In the genomic region with DNA sequence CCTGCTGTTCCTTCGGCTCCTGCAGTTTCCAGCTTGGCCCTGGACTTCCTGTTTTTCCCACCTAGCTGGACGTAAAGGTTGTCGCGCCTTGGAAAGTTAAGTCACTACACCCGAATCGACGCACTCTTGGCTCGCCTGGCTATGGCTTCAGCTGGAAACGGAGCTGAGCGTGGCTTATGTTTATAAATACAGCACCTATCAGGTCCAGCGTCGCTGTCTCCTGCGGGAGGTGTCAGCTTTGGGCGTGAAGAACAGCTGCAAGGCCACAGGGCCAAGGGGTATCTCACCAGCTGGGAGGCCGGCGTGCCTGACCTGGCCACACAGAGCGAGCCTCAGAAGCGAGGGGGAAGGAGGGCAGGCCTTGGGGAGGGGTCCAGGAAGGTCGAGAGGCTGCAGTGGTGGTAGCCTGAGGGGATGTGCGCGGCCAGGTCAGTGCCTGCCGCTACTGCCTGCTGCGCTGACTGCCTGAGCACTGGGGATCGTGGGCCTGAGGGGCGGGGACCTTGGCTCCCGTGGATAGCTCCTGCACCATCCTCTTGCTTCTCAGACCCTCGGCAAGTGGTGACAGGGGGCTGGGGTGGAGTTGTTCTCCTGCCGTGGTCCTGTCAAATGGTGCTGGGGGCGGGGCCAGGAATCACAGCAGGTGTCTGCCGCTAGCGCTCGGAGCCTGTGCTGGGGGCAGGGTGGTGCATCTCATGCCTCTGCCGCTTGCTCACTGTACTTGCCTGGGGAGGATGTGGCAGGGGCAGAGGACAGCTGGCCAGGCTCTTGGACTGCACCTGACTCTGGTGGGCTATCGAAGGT, we compare ENCODE assay signal across 17 cellular contexts. TPM values are rescaled to one million over a fixed set of nuclear protein-coding genes. Genes with fewer than 3 reads are reported as not detected.
A peak's percentile ranks its signal among the peaks of the same experiment; 100 is the strongest.
DNase-seq lines count a peak whose midpoint lies in the region; ATAC-seq and TF ChIP-seq lines count a peak whose summit lies in the region.
"Had no signal": no experiment of that assay in that cellular context is flagged by ENCODE, and none has a peak within 500 bp of the region (broad histone marks: within the 10 kb centered on the region; RNA-seq: fewer than 3 reads in every experiment).

No MANE protein-coding gene starts in this region.

- no peak for TF ChIP-seq RAD21 in neural cell (conservative IDR thresholded peaks at IDR 0.05)

- H3K9me2 ChIP-seq in neural cell (ENCODE audit: insufficient read depth, low read length), result no peaks in the 10 kb centered on the region

- peak overlapping the region in 6 of 11 experiments; percentile 2 to 48 (median 30); a peak in 3 of 22 replicates for H3K9ac ChIP-seq in BLaER1 treated with 17β-estradiol and CSF1 and Interleukin-3, amounts not matched to agents 10 nM and 100 nM
- peak overlapping the region; percentile 3 for H3K9ac ChIP-seq in neural cell (ENCODE audit: low read length)

- H3K36me3 ChIP-seq in BLaER1 treated with 17β-estradiol and CSF1 and Interleukin-3, amounts not matched to agents 10 nM and 100 nM, result peaks cover 0 to 7% (median 0%) of the 10 kb centered on the region in 11 experiments; a peak in 5 of 22 replicates
- H3K36me3 ChIP-seq in heart left ventricle (no peaks in the 10 kb centered on the region), neural cell (ENCODE audit: insufficient read depth, low read length) (peaks cover 6% of the 10 kb centered on the region)
- H3K36me3 ChIP-seq: MG63, uterus had no signal

- TF ChIP-seq EP300 in neural cell (conservative IDR thresholded peaks at IDR 0.05; ENCODE audit: poor library complexity, severe bottlenecking), result no peak

- H3K4me2 ChIP-seq in BLaER1 treated with 17β-estradiol and CSF1 and Interleukin-3, amounts not matched to agents 10 nM and 100 nM, result peak overlapping the region; percentile 57 to 95 (median 87); a peak in 21 of 22 replicates
- no peak overlapping the region for H3K4me2 ChIP-seq in neural cell (ENCODE audit: low read length)
- H3K4me2 ChIP-seq: PC-9 had no signal

- peaks cover 64% of the 10 kb centered on the region for H3K79me2 ChIP-seq in neural cell (replicated peaks; ENCODE audit: insufficient read depth, low read length)

- H3K4me1 ChIP-seq in BLaER1 treated with 17β-estradiol and CSF1 and Interleukin-3, amounts not matched to agents 10 nM and 100 nM, result peaks cover 89 to 100% (median 99%) of the 10 kb centered on the region in 10 experiments
- H3K4me1 ChIP-seq in heart left ventricle, result peaks cover 19 to 91% (median 75%) of the 10 kb centered on the region in 12 donors

- TF ChIP-seq CTCF in heart left ventricle (IDR thresholded peaks at IDR 0.05) (no peak), neural cell (IDR thresholded peaks at IDR 0.05; ENCODE audit: poor library complexity, severe bottlenecking) (no peak)

- H3K27ac ChIP-seq in BLaER1 treated with 17β-estradiol and CSF1 and Interleukin-3, amounts not matched to agents 10 nM and 100 nM, result peak overlapping the region in 2 of 11 experiments; percentile 0 to 17; a peak in 1 of 22 replicates
- peak overlapping the region in 9 of 12 donors; percentile 24 to 84 (median 39) for H3K27ac ChIP-seq in heart left ventricle
- H3K27ac ChIP-seq in neural cell (ENCODE audit: low read length), result no peak overlapping the region
- H3K27ac ChIP-seq: PC-9, uterus had no signal

- H3K27me3 ChIP-seq in BLaER1 treated with 17β-estradiol and CSF1 and Interleukin-3, amounts not matched to agents 10 nM and 100 nM, result no peaks in the 10 kb centered on the region
- no peaks in the 10 kb centered on the region for H3K27me3 ChIP-seq in heart left ventricle
- no peaks in the 10 kb centered on the region for H3K27me3 ChIP-seq in neural cell (ENCODE audit: insufficient read depth, low read depth, low read length)
- H3K27me3 ChIP-seq: MG63, uterus had no signal

- intact Hi-C loops in heart left ventricle (cut with DNase I), result no loop called here

- POLR2A ChIA-PET in HEK293T (lab: Yijun Ruan, JAX), result interaction anchor here (0.7 to 1.5 kb wide), 4 partner anchors 13 to 574 kb away, joined by 3 to 5 read pairs (median 4); a partner anchor contains a TSS

- H3K9me3 ChIP-seq in BLaER1 treated with 17β-estradiol and CSF1 and Interleukin-3, amounts not matched to agents 10 nM and 100 nM (replicated peaks in 1 of 11), result peaks cover 0 to 15% (median 0%) of the 10 kb centered on the region in 11 experiments; a peak in 4 of 22 replicates
- H3K9me3 ChIP-seq in heart left ventricle, result peaks cover 0 to 4% (median 0%) of the 10 kb centered on the region in 12 donors
- no peaks in the 10 kb centered on the region for H3K9me3 ChIP-seq in neural cell (ENCODE audit: low read length)
- H3K9me3 ChIP-seq: MG63, uterus had no signal

- H4K20me1 ChIP-seq in BLaER1 treated with 17β-estradiol and CSF1 and Interleukin-3, amounts not matched to agents 10 nM and 100 nM, result peaks cover 83 to 100% (median 97%) of the 10 kb centered on the region in 11 experiments
- H4K20me1 ChIP-seq in neural cell (ENCODE audit: insufficient read depth), result peaks cover 22% of the 10 kb centered on the region

- H3F3A ChIP-seq in neural cell (ENCODE audit: insufficient read depth, low read length, poor library complexity, severe bottlenecking), result no peaks in the 10 kb centered on the region

- ATAC-seq in heart left ventricle, result peak; percentile 24 to 53 (median 46)
- no peak for ATAC-seq in HG02840 (IDR thresholded peaks at IDR 0.05; ENCODE audit: low FRiP score, unreplicated experiment)
- no peak for ATAC-seq in HG02981 (IDR thresholded peaks at IDR 0.05; ENCODE audit: unreplicated experiment)
- ATAC-seq: HepG2 had no signal

- CTCF ChIA-PET in HEK293T (lab: Yijun Ruan, JAX), result interaction anchor here (0.8 kb wide), 1 partner anchor 154 kb away, joined by 3 read pairs; no protein-coding TSS in a partner anchor

- no peak overlapping the region for H2AFZ ChIP-seq in neural cell (ENCODE audit: low read depth, low read length)
- H2AFZ ChIP-seq: PC-9 had no signal

- 59 to 74% (median 60%) methylated on average over 29 to 34 of the region's 34 CpGs for WGBS in heart left ventricle, 4 donors

- TF ChIP-seq POLR2A in heart left ventricle (IDR thresholded peaks at IDR 0.05), result no peak

- no peak overlapping the region for H3K4me3 ChIP-seq in BLaER1 treated with 17β-estradiol and CSF1 and Interleukin-3, amounts not matched to agents 10 nM and 100 nM
- H3K4me3 ChIP-seq in heart left ventricle, result peak overlapping the region in 1 of 12 donors; percentile 12
- peak overlapping the region; percentile 42 for H3K4me3 ChIP-seq in neural cell (ENCODE audit: low read length)
- H3K4me3 ChIP-seq: MG63, PC-9, uterus had no signal

- DNase-seq in HEK293T (ENCODE audit: extremely low spot score), result peak; percentile 57
- peak in 2 of 5 donors; percentile 64 to 72 for DNase-seq in heart left ventricle
- DNase-seq in ecto neural progenitor cell (ENCODE audit: low spot score), result no peak
- DNase-seq in NCI-H774 (lab: John Stamatoyannopoulos, UW), result no peak
- DNase-seq: activated CD4-positive, alpha-beta T cell treated with anti-CD3 and anti-CD28 coated beads, Interleukin-2, amount 50 U/mL, for 4 hours; activated T-cell treated with anti-CD3 and anti-CD28 coated beads, Interleukin-2, amount 50 U/mL, for 1 hour; MG63; NCI-H1930; NCI-H526 treated with DMSO at 0.1 percent for 48 hours; PC-9; SW 1271; uterus had no signal

TF ChIP-seq in HEK293T, 16 proteins besides CTCF, POLR2A, EP300 and RAD21 (continues in another document):
- TF ChIP-seq TARDBP (IDR thresholded peaks at IDR 0.05) (no peak), LEF1 (IDR thresholded peaks at IDR 0.05; ENCODE audit: borderline replicate concordance) (no peak), ZNF384 (IDR thresholded peaks at IDR 0.05) (no peak), ARNT (IDR thresholded peaks at IDR 0.05) (no peak), BHLHE40 (IDR thresholded peaks at IDR 0.05; ENCODE audit: borderline replicate concordance) (no peak), FOXA1 (IDR thresholded peaks at IDR 0.05) (no peak), NFRKB (IDR thresholded peaks at IDR 0.05) (no peak), L3MBTL2 (conservative IDR thresholded peaks at IDR 0.05) (no peak), HDGF (IDR thresholded peaks at IDR 0.05; ENCODE audit: borderline replicate concordance) (no peak), FOXK2 (IDR thresholded peaks at IDR 0.05) (no peak)
- TF ChIP-seq, protein P1, sequence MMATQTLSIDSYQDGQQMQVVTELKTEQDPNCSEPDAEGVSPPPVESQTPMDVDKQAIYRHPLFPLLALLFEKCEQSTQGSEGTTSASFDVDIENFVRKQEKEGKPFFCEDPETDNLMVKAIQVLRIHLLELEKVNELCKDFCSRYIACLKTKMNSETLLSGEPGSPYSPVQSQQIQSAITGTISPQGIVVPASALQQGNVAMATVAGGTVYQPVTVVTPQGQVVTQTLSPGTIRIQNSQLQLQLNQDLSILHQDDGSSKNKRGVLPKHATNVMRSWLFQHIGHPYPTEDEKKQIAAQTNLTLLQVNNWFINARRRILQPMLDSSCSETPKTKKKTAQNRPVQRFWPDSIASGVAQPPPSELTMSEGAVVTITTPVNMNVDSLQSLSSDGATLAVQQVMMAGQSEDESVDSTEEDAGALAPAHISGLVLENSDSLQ (IDR thresholded peaks at IDR 0.05), result no peak

RNA-seq across cellular contexts. Expression of a gene that starts 12.5 kb away (rescaled TPM):
- total RNA-seq in heart left ventricle, result 10 to 100 TPM; 47.3 to 90.3 (median 60.8) TPM
- 10 to 100 TPM; 50.7 to 78.7 TPM for polyA plus RNA-seq in heart left ventricle
- polyA plus RNA-seq in neural cell, result 77.7 and 110 TPM in 2 replicates
- polyA minus RNA-seq in neural cell, result 133 and 151 TPM in 2 replicates

RNA-seq across cellular contexts. Expression of a gene that starts 26.3 kb away (rescaled TPM):
- 10 to 100 TPM; 13.3 to 25.3 (median 18.7) TPM for total RNA-seq in heart left ventricle
- polyA plus RNA-seq in heart left ventricle (10 to 100 TPM; 17.1 to 19.4 TPM), neural cell (69.4 and 71.1 TPM in 2 replicates)
- polyA minus RNA-seq in neural cell, result 86.7 and 96.7 TPM in 2 replicates

Comparison
In these comparisons a context has a peak if more than half of its experiments do, and no peak if none do; other contexts are left out.
1. ATAC-seq: peak in heart left ventricle (4 of 4); none in HG02840 (single experiment) and HG02981 (single experiment).